ENCODE assay signal across 8 cellular contexts in the genomic region with DNA sequence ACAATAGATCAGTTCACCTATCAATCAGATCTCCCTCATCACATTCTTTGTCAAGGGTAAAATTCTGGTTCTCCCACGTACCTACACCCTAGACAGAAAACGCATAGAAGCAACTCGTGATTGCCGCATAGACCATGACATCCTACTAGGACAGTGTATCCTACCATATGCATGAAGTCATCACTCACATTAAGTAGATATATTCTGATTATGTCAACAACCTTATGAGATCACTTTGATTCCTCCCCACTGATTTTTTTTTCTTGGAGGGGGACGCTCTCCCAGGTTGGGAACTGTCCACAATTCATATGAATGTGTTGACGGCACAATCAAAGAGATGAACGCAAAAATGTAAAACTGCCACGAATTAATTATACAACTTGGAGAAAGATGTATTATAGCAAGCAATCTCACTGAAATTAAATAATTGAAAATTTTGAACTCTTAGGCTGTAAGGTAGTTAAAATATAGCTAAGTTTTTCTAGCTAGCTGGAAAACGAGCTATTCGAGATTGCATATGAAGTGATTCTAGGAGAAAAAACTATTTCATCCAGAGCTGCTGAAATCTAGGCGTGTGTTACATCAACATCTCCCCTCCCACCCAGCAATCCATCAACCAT.
A peak's percentile ranks its signal among the peaks of the same experiment; 100 is the strongest.
DNase-seq lines count a peak whose midpoint lies in the region; ATAC-seq and TF ChIP-seq lines count a peak whose summit lies in the region.

No MANE protein-coding gene starts in this region.

- H3K36me3 ChIP-seq in MG63 = no peaks in the 10 kb centered on the region
- H3K36me3 ChIP-seq in mucosa of stomach (ENCODE audit: control insufficient read depth, insufficient read depth, low read length) = no peaks in the 10 kb centered on the region

- TF ChIP-seq CTCF in AG10803 (conservative IDR thresholded peaks at IDR 0.05; ENCODE audit: low read length) (no peak), omental fat pad (IDR thresholded peaks at IDR 0.05) (no peak)

- no peak for ATAC-seq in omental fat pad (ENCODE audit: low FRiP score)

- DNase-seq in AG10803 (ENCODE audit: low read depth) = no peak
- DNase-seq in MG63 = no peak
- peak; percentile 17 for DNase-seq in dermis blood vessel endothelial cell
- DNase-seq in MV-4-11 (lab: John Stamatoyannopoulos, UW) = no peak
- no peak for DNase-seq in hepatic stellate cell (ENCODE audit: low spot score)
- DNase-seq in central memory CD4-positive, alpha-beta T cell = no peak
- no peak for DNase-seq in omental fat pad (ENCODE audit: low spot score)

- no peaks in the 10 kb centered on the region for H3K27me3 ChIP-seq in MG63
- no peaks in the 10 kb centered on the region for H3K27me3 ChIP-seq in mucosa of stomach (ENCODE audit: control insufficient read depth, insufficient read depth, low read length)

- H3K4me1 ChIP-seq in mucosa of stomach (ENCODE audit: control insufficient read depth, insufficient read depth, low read length) = no peaks in the 10 kb centered on the region

- H3K4me3 ChIP-seq in AG10803 (ENCODE audit: low read length) = peak overlapping the region; percentile 79
- H3K4me3 ChIP-seq in MG63 = peak overlapping the region; percentile 69
- H3K4me3 ChIP-seq in mucosa of stomach (ENCODE audit: low read length) = peak overlapping the region; percentile 11

- no peaks in the 10 kb centered on the region for H3K9me3 ChIP-seq in MG63
- no peaks in the 10 kb centered on the region for H3K9me3 ChIP-seq in mucosa of stomach (ENCODE audit: control insufficient read depth, low read length)

- H3K9ac ChIP-seq in mucosa of stomach (ENCODE audit: low read length) = peak overlapping the region; percentile 70

Comparison
In these comparisons a context has a peak if more than half of its experiments do, and no peak if none do; other contexts are left out.
1. H3K4me3 ChIP-seq: peak in every context shown above with its lines; median percentile 79 in AG10803; 69 in MG63; 11 in mucosa of stomach.